In genomic region chr4:112979881-112980421, GRCh38 we compare ENCODE assay signal across 19 cellular contexts.
"Had no signal": no experiment of that assay in that cellular context is flagged by ENCODE, and none has a peak within 500 bp of the region (broad histone marks: within the 10 kb centered on the region; RNA-seq: fewer than 3 reads in every experiment).

No MANE protein-coding gene starts in this region.

- H3K9me3 ChIP-seq: tibial artery, uterus had no signal

- H3K4me3 Mint-ChIP-seq: activated naive CD4-positive, alpha-beta T cell treated with anti-CD3 and anti-CD28 coated beads, Interleukin-2, amount 10 ng/mL, durations not matched to agents 7 days and 5 days; activated naive CD8-positive, alpha-beta T cell treated with anti-CD3 and anti-CD28 coated beads, Interleukin-2, amount 50 U/mL, for 24 hours; brain; memory B cell; natural killer cell; T-cell had no signal

- H3K27ac ChIP-seq: foreskin keratinocyte, parathyroid adenoma, tibial artery, uterus had no signal

- H3K27me3 Mint-ChIP-seq: activated naive CD4-positive, alpha-beta T cell treated with anti-CD3 and anti-CD28 coated beads, Interleukin-2, amount 10 ng/mL, durations not matched to agents 7 days and 5 days had no signal

- H3K4me3 ChIP-seq: tibial artery, uterus had no signal

- ATAC-seq: activated CD4-positive, CD25-positive, alpha-beta regulatory T cell treated with anti-CD3 and anti-CD28 coated beads, Interleukin-2, amount 50 U/mL, for 24 hours; activated naive CD8-positive, alpha-beta T cell treated with anti-CD3 and anti-CD28 coated beads, Interleukin-2, amount 50 U/mL, for 24 hours; foreskin keratinocyte; left ventricle myocardium superior; natural killer cell; T-cell had no signal

- H3K27ac Mint-ChIP-seq: activated naive CD4-positive, alpha-beta T cell treated with anti-CD3 and anti-CD28 coated beads, Interleukin-2, amount 10 ng/mL, durations not matched to agents 7 days and 5 days; activated naive CD8-positive, alpha-beta T cell treated with anti-CD3 and anti-CD28 coated beads, Interleukin-2, amount 50 U/mL, for 24 hours; brain; memory B cell; natural killer cell; T-cell had no signal

- DNase-seq: activated CD4-positive, alpha-beta T cell treated with anti-CD3 and anti-CD28 coated beads, Interleukin-2, amount 50 U/mL, for 1 hour; activated CD8-positive, alpha-beta memory T cell treated with anti-CD3 and anti-CD28 coated beads, Interleukin-2, amount 50 U/mL, for 48 hours; activated effector memory CD4-positive, alpha-beta T cell treated with Interleukin-2 at 50 U/mL for 16 hours; activated naive CD4-positive, alpha-beta T cell treated with anti-CD3 and anti-CD28 coated beads, Interleukin-2, amount 10 ng/mL, durations not matched to agents 7 days and 5 days; activated naive CD8-positive, alpha-beta T cell treated with anti-CD3 and anti-CD28 coated beads, Interleukin-2, amount 50 U/mL, for 24 hours; activated T-cell treated with anti-CD3 and anti-CD28 coated beads, Interleukin-2, amount 50 U/mL, for 48 hours; caudate nucleus; foreskin keratinocyte; kidney glomerular epithelial cell; left ventricle myocardium superior; natural killer cell; stimulated activated naive CD4-positive, alpha-beta T cell; T-cell; tibial artery; uterus had no signal

- H3K27me3 ChIP-seq: tibial artery, uterus had no signal

- H3K4me1 Mint-ChIP-seq: activated naive CD4-positive, alpha-beta T cell treated with anti-CD3 and anti-CD28 coated beads, Interleukin-2, amount 10 ng/mL, durations not matched to agents 7 days and 5 days; activated naive CD8-positive, alpha-beta T cell treated with anti-CD3 and anti-CD28 coated beads, Interleukin-2, amount 50 U/mL, for 24 hours; memory B cell; natural killer cell; T-cell had no signal

- H3K9ac ChIP-seq: parathyroid adenoma had no signal

- H3K9me3 Mint-ChIP-seq: activated naive CD4-positive, alpha-beta T cell treated with anti-CD3 and anti-CD28 coated beads, Interleukin-2, amount 10 ng/mL, durations not matched to agents 7 days and 5 days; activated naive CD8-positive, alpha-beta T cell treated with anti-CD3 and anti-CD28 coated beads, Interleukin-2, amount 50 U/mL, for 24 hours; memory B cell; T-cell had no signal

- H3K36me3 ChIP-seq: tibial artery, uterus had no signal

- H3K36me3 Mint-ChIP-seq: activated naive CD4-positive, alpha-beta T cell treated with anti-CD3 and anti-CD28 coated beads, Interleukin-2, amount 10 ng/mL, durations not matched to agents 7 days and 5 days; memory B cell; natural killer cell; T-cell had no signal

- H3K79me2 ChIP-seq: parathyroid adenoma had no signal

- H2AFZ ChIP-seq: parathyroid adenoma had no signal

- H3K4me1 ChIP-seq: foreskin keratinocyte, parathyroid adenoma, tibial artery, uterus had no signal
